Comparison of ENCODE assay signal across 11 cellular contexts in the genomic region with DNA sequence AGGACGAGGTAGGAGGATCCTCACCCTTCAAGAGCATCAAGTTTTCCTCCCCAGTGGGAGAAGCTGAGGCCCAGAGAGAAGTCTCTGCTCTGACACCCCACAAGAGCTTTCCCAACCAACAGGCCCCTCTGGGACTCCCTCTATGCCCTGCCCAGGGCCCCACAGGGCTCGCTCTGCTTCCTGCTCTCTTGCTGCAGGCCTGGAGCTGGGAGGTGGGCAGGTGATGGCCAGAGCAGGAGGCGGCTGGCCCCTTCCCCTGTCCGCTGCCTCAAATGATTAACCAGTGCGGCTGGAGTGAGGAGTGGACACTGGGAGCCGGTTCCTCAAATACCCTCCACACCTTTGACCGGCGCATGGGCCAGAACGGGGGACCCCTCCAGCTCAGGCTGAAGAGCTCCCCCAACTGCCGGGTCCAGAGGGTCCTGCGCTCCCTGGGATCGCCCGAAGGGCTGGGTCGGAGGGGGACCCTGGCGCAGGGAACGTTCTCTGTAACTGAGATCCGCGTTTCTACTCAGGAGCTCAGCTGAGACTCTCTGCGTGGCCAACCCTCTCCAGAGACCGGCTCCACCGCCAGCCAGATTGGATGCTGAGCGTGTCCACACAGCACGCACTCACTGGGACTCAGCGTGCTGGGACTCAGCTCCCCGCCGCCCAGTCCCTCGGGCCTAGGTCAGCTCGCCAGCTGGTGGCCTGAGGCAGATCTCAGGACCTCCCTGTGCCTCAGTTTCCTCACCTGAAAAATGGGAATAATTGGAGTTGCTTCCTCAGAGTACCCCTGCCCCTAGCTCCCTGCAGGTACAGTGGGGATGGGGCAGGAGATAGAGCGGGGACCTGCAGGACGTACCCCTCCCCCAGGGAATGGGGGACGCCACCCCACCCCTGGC. TPM values are rescaled to one million over a fixed set of nuclear protein-coding genes. Genes with fewer than 3 reads are reported as not detected.
DNase-seq lines count a peak whose midpoint lies in the region; ATAC-seq lines count a peak whose summit lies in the region.
"Had no signal": no experiment of that assay in that cellular context is flagged by ENCODE, and none has a peak within 500 bp of the region (broad histone marks: within the 10 kb centered on the region; RNA-seq: fewer than 3 reads in every experiment).

No MANE protein-coding gene starts in this region.

- no peak overlapping the region for H4K91ac ChIP-seq in mesenchymal stem cell (ENCODE audit: low read length)

- H2BK120ac ChIP-seq in mesenchymal stem cell (ENCODE audit: low read depth, low read length): no peak overlapping the region

- no peak overlapping the region for H3K4ac ChIP-seq in mesenchymal stem cell (ENCODE audit: low read depth in 1 of 2, low read length in 2 of 2)

- H2AK5ac ChIP-seq in mesenchymal stem cell (ENCODE audit: low read length, severe bottlenecking): no peak overlapping the region

- H2BK12ac ChIP-seq in mesenchymal stem cell (ENCODE audit: low read length in 2 of 2): no peak overlapping the region

- no peak overlapping the region for H2AFZ ChIP-seq in mesenchymal stem cell (ENCODE audit: low read depth, low read length)

- no peaks in the 10 kb centered on the region for H3K9me3 ChIP-seq in mesenchymal stem cell (ENCODE audit: control insufficient read depth, low read length)

- no peak overlapping the region for H2BK15ac ChIP-seq in mesenchymal stem cell (ENCODE audit: low read depth, poor library complexity, severe bottlenecking)

- no peaks in the 10 kb centered on the region for H3K36me3 ChIP-seq in mesenchymal stem cell (ENCODE audit: control insufficient read depth in 1 of 2, insufficient read depth in 2 of 2, low read depth in 1 of 2, low read length in 2 of 2)

- peak overlapping the region in 1 of 2 experiments; percentile 30 for H3K14ac ChIP-seq in mesenchymal stem cell (ENCODE audit: low read length in 2 of 2)

- peak overlapping the region in 1 of 2 experiments; percentile 47 for H3K18ac ChIP-seq in mesenchymal stem cell (ENCODE audit: low read depth in 1 of 2, low read length in 2 of 2)

- H3K4me1 ChIP-seq in mesenchymal stem cell (ENCODE audit: control insufficient read depth, insufficient read depth, low read depth, low read length): peaks cover 45% of the 10 kb centered on the region

- H4K8ac ChIP-seq in mesenchymal stem cell (ENCODE audit: low read length): no peak overlapping the region

- 12% methylated on average over 26 of the region's 31 CpGs for WGBS in mesenchymal stem cell

- H2BK5ac ChIP-seq in mesenchymal stem cell (ENCODE audit: low read depth, low read length, poor library complexity, severe bottlenecking): no peak overlapping the region

- DNase-seq in Daoy (ENCODE audit: low read depth) (peak; percentile 75), HT1080 (ENCODE audit: low read depth) (peak; percentile 43), astrocyte of the hippocampus (ENCODE audit: low read depth, low spot score) (peak; percentile 46), mesenchymal stem cell (peak; percentile 30)
- DNase-seq: NCI-H1417 treated with DMSO at 0.1 percent for 48 hours had no signal

- H3K27me3 ChIP-seq in mesenchymal stem cell (ENCODE audit: control insufficient read depth in 1 of 2, insufficient read depth in 1 of 2, low read length in 2 of 2): peaks cover 67 to 81% of the 10 kb centered on the region in 2 experiments

- no peaks in the 10 kb centered on the region for H3K79me1 ChIP-seq in mesenchymal stem cell (replicated peaks; ENCODE audit: low read length, poor library complexity, severe bottlenecking)

- ATAC-seq in HG03108 (IDR thresholded peaks at IDR 0.05; ENCODE audit: unreplicated experiment): no peak
- ATAC-seq in HG02763 (IDR thresholded peaks at IDR 0.05; ENCODE audit: unreplicated experiment): no peak
- ATAC-seq in GM18858 (IDR thresholded peaks at IDR 0.05; ENCODE audit: unreplicated experiment): no peak

- no peak overlapping the region for H3K27ac ChIP-seq in mesenchymal stem cell (ENCODE audit: low read length, poor library complexity, severe bottlenecking)

- H3K23ac ChIP-seq in mesenchymal stem cell (ENCODE audit: low read length in 2 of 2): no peak overlapping the region

- H3K4me2 ChIP-seq in mesenchymal stem cell (ENCODE audit: low read length, poor library complexity, severe bottlenecking): peak overlapping the region; percentile 24

- H3K9ac ChIP-seq in mesenchymal stem cell (ENCODE audit: low read length): no peak overlapping the region

- H3K4me3 ChIP-seq in mesenchymal stem cell (ENCODE audit: insufficient read depth in 1 of 2, low read depth in 1 of 2, low read length in 2 of 2): no peak overlapping the region

RNA-seq across cellular contexts. Expression of gene ONECUT3, which starts 6.7 kb away (rescaled TPM):
- not detected in 2 replicates for total RNA-seq in Daoy (2014; rRNA removed; shearing (Covaris generic))
- total RNA-seq in HT1080 (2014; rRNA removed; shearing (Covaris generic)): not detected in 2 replicates
- polyA plus RNA-seq in HT1080 (2015; cell fraction: cytosol; rRNA removed): not detected in 2 replicates
- not detected in 2 replicates for polyA plus RNA-seq in HT1080 (2015; cell fraction: nucleus; rRNA removed)
- polyA plus RNA-seq in mesenchymal stem cell (2013, experiment 1 of 2): not detected
- not detected for polyA plus RNA-seq in mesenchymal stem cell (2013, experiment 2 of 2)
- total RNA-seq: activated CD8-positive, alpha-beta memory T cell treated with anti-CD3 and anti-CD28 coated beads for 36 hours; omental fat pad; SK-MEL-5 had no signal
